In the genomic region with DNA sequence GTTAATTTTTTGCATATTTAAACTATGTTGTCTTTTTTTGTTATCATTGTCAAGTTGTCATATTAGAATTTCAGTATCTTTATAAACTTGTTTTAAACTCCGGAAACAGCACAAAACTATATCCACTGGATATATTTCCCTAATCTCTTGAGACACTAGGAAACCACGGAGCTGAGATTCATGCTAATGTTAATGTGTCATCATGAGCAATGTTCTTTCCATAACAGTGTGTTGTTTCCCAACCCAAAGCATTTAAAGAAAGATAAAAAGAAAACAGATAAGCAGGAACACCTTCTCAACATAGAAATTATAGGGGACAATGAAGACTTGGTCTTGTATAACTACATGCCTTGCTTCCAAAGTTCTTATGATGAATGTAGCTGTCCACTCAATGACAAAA, we compare ENCODE assay signal across 20 cellular contexts.
"Had no signal": no experiment of that assay in that cellular context is flagged by ENCODE, and none has a peak within 500 bp of the region (broad histone marks: within the 10 kb centered on the region; RNA-seq: fewer than 3 reads in every experiment).

No MANE protein-coding gene starts in this region.

- H3K36me3 ChIP-seq: MG63, SJSA1 had no signal

- H3K27me3 ChIP-seq: MG63, SJSA1 had no signal

- H3K4me3 ChIP-seq: MG63, SJSA1, SK-N-MC had no signal

- H3K27ac ChIP-seq: SJSA1, SK-N-MC had no signal

- H3K4me1 ChIP-seq: SJSA1 had no signal

- DNase-seq: KBM-7, MG63, NCI-H1092, NCI-H1105 treated with DMSO at 0.1 percent for 48 hours, NCI-H1417 treated with DMSO at 0.1 percent for 48 hours, NCI-H146, NCI-H1694 treated with DMSO at 0.1 percent for 48 hours, NCI-H1930, NCI-H2081 treated with DMSO at 0.1 percent for 48 hours, NCI-H2171, NCI-H345, NCI-H446 treated with DMSO at 0.1 percent for 48 hours, NCI-H510A treated with DMSO at 0.1 percent for 48 hours, NCI-H526, NCI-H748 treated with DMSO at 0.1 percent for 48 hours, Right ventricle myocardium superior, RPMI8226, SIG-M5 had no signal

- H3K9me3 ChIP-seq: MG63, SJSA1 had no signal
